In genomic region chr20:44068780-44069191, GRCh38 we compare ENCODE assay signal across 11 cellular contexts.
DNase-seq lines count a peak whose midpoint lies in the region; ATAC-seq, FAIRE-seq and TF ChIP-seq lines count a peak whose summit lies in the region.
"Had no signal": no experiment of that assay in that cellular context is flagged by ENCODE, and none has a peak within 500 bp of the region (broad histone marks: within the 10 kb centered on the region; RNA-seq: fewer than 3 reads in every experiment).

No MANE protein-coding gene starts in this region.

- peak; percentile 33 for FAIRE-seq in GM12891 (lab: Jason Lieb, UNC)

- peaks cover 73% of the 10 kb centered on the region for H3K4me1 Mint-ChIP-seq in activated T-cell treated with anti-CD3 and anti-CD28 coated beads, Interleukin-2, amount 50 U/mL, for 24 hours (ENCODE audit: low read depth)
- H3K4me1 Mint-ChIP-seq in natural killer cell treated with Interleukin-12 subunit alpha and Interleukin-12 subunit beta and Interleukin-15 and Interleukin-18, amount 100 ng/mL, for 72 hours (ENCODE audit: low read depth in 2 of 2): peaks cover 22 to 32% of the 10 kb centered on the region in 2 donors

- peak overlapping the region; percentile 92 for H3K27ac Mint-ChIP-seq in activated T-cell treated with anti-CD3 and anti-CD28 coated beads, Interleukin-2, amount 50 U/mL, for 24 hours
- peak overlapping the region; percentile 90 to 99 for H3K27ac Mint-ChIP-seq in natural killer cell treated with Interleukin-12 subunit alpha and Interleukin-12 subunit beta and Interleukin-15 and Interleukin-18, amount 100 ng/mL, for 72 hours

- H3K36me3 Mint-ChIP-seq in activated T-cell treated with anti-CD3 and anti-CD28 coated beads, Interleukin-2, amount 50 U/mL, for 24 hours (ENCODE audit: low read depth): no peaks in the 10 kb centered on the region
- no peaks in the 10 kb centered on the region for H3K36me3 Mint-ChIP-seq in natural killer cell treated with Interleukin-12 subunit alpha and Interleukin-12 subunit beta and Interleukin-15 and Interleukin-18, amount 100 ng/mL, for 72 hours

- no peak for TF ChIP-seq POLR2A in GM12891 (IDR thresholded peaks at IDR 0.05; ENCODE audit: low read depth, low read length)

- H3K4me3 Mint-ChIP-seq in activated T-cell treated with anti-CD3 and anti-CD28 coated beads, Interleukin-2, amount 50 U/mL, for 24 hours: peak overlapping the region; percentile 63
- H3K4me3 Mint-ChIP-seq in natural killer cell treated with Interleukin-12 subunit alpha and Interleukin-12 subunit beta and Interleukin-15 and Interleukin-18, amount 100 ng/mL, for 72 hours: peak overlapping the region; percentile 76

- H3K9me3 Mint-ChIP-seq in activated T-cell treated with anti-CD3 and anti-CD28 coated beads, Interleukin-2, amount 50 U/mL, for 24 hours: no peaks in the 10 kb centered on the region
- no peaks in the 10 kb centered on the region for H3K9me3 Mint-ChIP-seq in natural killer cell treated with Interleukin-12 subunit alpha and Interleukin-12 subunit beta and Interleukin-15 and Interleukin-18, amount 100 ng/mL, for 72 hours

- no peaks in the 10 kb centered on the region for H3K27me3 Mint-ChIP-seq in activated T-cell treated with anti-CD3 and anti-CD28 coated beads, Interleukin-2, amount 50 U/mL, for 24 hours
- H3K27me3 Mint-ChIP-seq in natural killer cell treated with Interleukin-12 subunit alpha and Interleukin-12 subunit beta and Interleukin-15 and Interleukin-18, amount 100 ng/mL, for 72 hours: peaks cover 0 to 5% of the 10 kb centered on the region in 2 donors

- ATAC-seq in HG03175 (IDR thresholded peaks at IDR 0.05; ENCODE audit: unreplicated experiment): peak; percentile 11
- ATAC-seq in natural killer cell treated with Interleukin-12 subunit alpha and Interleukin-12 subunit beta and Interleukin-15 and Interleukin-18, amount 100 ng/mL, for 72 hours: peak; percentile 44 to 64
- ATAC-seq: Right ventricle myocardium inferior had no signal

- no peak for DNase-seq in GM12891 (ENCODE audit: insufficient read length, low spot score)
- DNase-seq in activated T-cell treated with anti-CD3 and anti-CD28 coated beads, Interleukin-2, amount 50 U/mL, for 24 hours: peak; percentile 52
- no peak for DNase-seq in natural killer cell treated with Interleukin-12 subunit alpha and Interleukin-12 subunit beta and Interleukin-15 and Interleukin-18, amount 100 ng/mL, for 72 hours (ENCODE audit: low spot score)
- no peak for DNase-seq in stimulated activated naive CD4-positive, alpha-beta T cell treated with Interleukin-2 at 50 U/mL for 16 hours (lab: John Stamatoyannopoulos, UW)
- no peak for DNase-seq in NCI-H1417 (lab: John Stamatoyannopoulos, UW)
- DNase-seq in NCI-H1092 (lab: John Stamatoyannopoulos, UW): no peak
- no peak for DNase-seq in NCI-H526 treated with DMSO at 0.1 percent for 48 hours (lab: John Stamatoyannopoulos, UW)
- DNase-seq: NCI-H1092 treated with DMSO at 0.1 percent for 48 hours, nucleus accumbens had no signal

TF ChIP-seq in GM12891, 5 proteins besides CTCF, POLR2A, EP300 and RAD21:
- TF ChIP-seq POLR2AphosphoS5 (IDR thresholded peaks at IDR 0.05; ENCODE audit: low read depth, low read length) (0 out of 2 replicates have a peak, but pooled peaks have one; percentile 10), SPI1 (IDR thresholded peaks at IDR 0.05; ENCODE audit: low read depth, low read length) (no peak)
TF ChIP-seq in GM12891: peak in this region for 1.
